ENCODE assay signal across 21 cellular contexts in the genomic region with DNA sequence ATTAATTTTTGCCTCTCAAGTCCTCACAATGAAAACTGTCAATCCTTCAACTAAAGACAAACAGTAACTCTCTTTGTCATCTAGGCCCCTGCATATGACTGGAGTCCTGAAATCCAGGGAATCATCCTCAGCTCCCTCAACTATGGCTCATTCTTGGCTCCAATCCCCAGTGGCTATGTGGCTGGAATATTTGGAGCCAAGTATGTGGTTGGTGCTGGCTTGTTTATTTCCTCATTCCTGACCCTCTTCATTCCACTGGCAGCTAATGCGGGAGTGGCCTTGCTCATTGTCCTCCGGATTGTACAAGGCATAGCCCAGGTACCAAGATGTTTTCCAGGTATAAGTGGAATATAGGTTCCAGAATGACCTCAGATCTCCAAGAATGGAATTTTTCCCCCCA. TPM values are rescaled to one million over a fixed set of nuclear protein-coding genes. Genes with fewer than 3 reads are reported as not detected.
DNase-seq lines count a peak whose midpoint lies in the region; ATAC-seq, FAIRE-seq and TF ChIP-seq lines count a peak whose summit lies in the region.
"Had no signal": no experiment of that assay in that cellular context is flagged by ENCODE, and none has a peak within 500 bp of the region (broad histone marks: within the 10 kb centered on the region; RNA-seq: fewer than 3 reads in every experiment).

No MANE protein-coding gene starts in this region.

- no peak overlapping the region for H3K4me3 ChIP-seq in PC-9
- H3K4me3 ChIP-seq in upper lobe of right lung = no peak overlapping the region
- H3K4me3 ChIP-seq: transverse colon had no signal

- TF ChIP-seq CTCF in PC-9 (conservative IDR thresholded peaks at IDR 0.05) (no peak), upper lobe of right lung (IDR thresholded peaks at IDR 0.05) (no peak), D721Med (IDR thresholded peaks at IDR 0.05; ENCODE audit: insufficient read depth, missing control alignments) (no peak)

- H3K4me1 ChIP-seq in PC-9 (replicated peaks; ENCODE audit: insufficient read depth) (peaks cover 6% of the 10 kb centered on the region), upper lobe of right lung (no peaks in the 10 kb centered on the region)
- H3K4me1 ChIP-seq: transverse colon had no signal

- H3K27ac ChIP-seq in PC-9 = no peak overlapping the region
- no peak overlapping the region for H3K27ac ChIP-seq in upper lobe of right lung
- H3K27ac ChIP-seq: transverse colon, WERI-Rb-1 had no signal

- DNase-seq in NCI-H2196 (lab: John Stamatoyannopoulos, UW; ENCODE audit: unreplicated experiment) = peak; percentile 9
- no peak for DNase-seq in NCI-H2196 treated with DMSO at 0.1 percent for 48 hours (lab: John Stamatoyannopoulos, UW; ENCODE audit: unreplicated experiment)
- peak; percentile 69 to 76 for DNase-seq in PC-9
- DNase-seq in glomerular visceral epithelial cell (ENCODE audit: extremely low spot score) = peak; percentile 49
- no peak for DNase-seq in upper lobe of right lung
- no peak for DNase-seq in activated effector memory CD4-positive, alpha-beta T cell treated with anti-CD3 and anti-CD28 coated beads, Interleukin-2, amount 50 U/mL, for 16 hours
- DNase-seq in D721Med (ENCODE audit: insufficient read length, low spot score) = no peak
- no peak for DNase-seq in DMS53 treated with DMSO at 0.1 percent for 48 hours (lab: John Stamatoyannopoulos, UW; ENCODE audit: unreplicated experiment)
- DNase-seq: 8988T; activated CD4-positive, alpha-beta memory T cell treated with anti-CD3 and anti-CD28 coated beads for 36 hours; activated naive CD8-positive, alpha-beta T cell treated with anti-CD3 and anti-CD28 coated beads, Interleukin-2, amount 50 U/mL, for 24 hours; activated T-cell treated with anti-CD3 and anti-CD28 coated beads, Interleukin-2, amount 50 U/mL, for 24 hours; left cardiac atrium; NCI-H187 treated with DMSO at 0.1 percent for 48 hours; NCI-H526; stimulated activated naive CD4-positive, alpha-beta T cell treated with Interleukin-2 at 50 U/mL for 16 hours; transverse colon; WERI-Rb-1 had no signal

- intact Hi-C loops in PC-9 (cut with micrococcal nuclease; ENCODE audit: unreplicated experiment) (loop anchor here (5.0 kb wide), 1 partner anchor 112 kb away; no protein-coding TSS in a partner anchor), upper lobe of right lung (cut with DNase I) (no loop called here)

- H3K9me3 ChIP-seq in PC-9 (ENCODE audit: insufficient read depth, low read depth) (no peaks in the 10 kb centered on the region), upper lobe of right lung (no peaks in the 10 kb centered on the region)
- H3K9me3 ChIP-seq: transverse colon had no signal

- CTCF ChIA-PET in PC-9 (lab: Charles Lee) = interaction anchor here (0.6 kb wide), 1 partner anchor 50 kb away, joined by 6 read pairs; no protein-coding TSS in a partner anchor

- FAIRE-seq in D721Med (lab: Jason Lieb, UNC) = no peak

- H3K79me2 ChIP-seq in PC-9 (ENCODE audit: low read depth) = no peaks in the 10 kb centered on the region

- no peak overlapping the region for H2AFZ ChIP-seq in PC-9

- peak; percentile 85 for ATAC-seq in upper lobe of right lung
- ATAC-seq: activated naive CD8-positive, alpha-beta T cell treated with anti-CD3 and anti-CD28 coated beads, Interleukin-2, amount 50 U/mL, for 24 hours; left cardiac atrium had no signal

- POLR2A ChIA-PET in PC-9 (lab: Charles Lee; ENCODE audit: unreplicated experiment) = interaction anchor here (0.6 kb wide), 1 partner anchor 499 kb away, joined by 4 read pairs; no protein-coding TSS in a partner anchor

- no peak overlapping the region for H3K4me2 ChIP-seq in PC-9

- no peaks in the 10 kb centered on the region for H3F3A ChIP-seq in PC-9 (ENCODE audit: insufficient read depth, low read depth)

- H4K20me1 ChIP-seq in PC-9 (ENCODE audit: insufficient read depth) = no peaks in the 10 kb centered on the region

- BruUV-seq in PC-9 (replicated peaks; lab: Mats Ljungman, UMichigan) = no TSS peak

- H3K36me3 ChIP-seq in PC-9 (ENCODE audit: low read depth) (no peaks in the 10 kb centered on the region), upper lobe of right lung (no peaks in the 10 kb centered on the region)
- H3K36me3 ChIP-seq: transverse colon, WERI-Rb-1 had no signal

- H3K27me3 ChIP-seq in PC-9 (ENCODE audit: insufficient read depth, low read depth) = no peaks in the 10 kb centered on the region
- no peaks in the 10 kb centered on the region for H3K27me3 ChIP-seq in upper lobe of right lung
- H3K27me3 ChIP-seq: transverse colon had no signal

- no peaks in the 10 kb centered on the region for H3K9me2 ChIP-seq in PC-9 (ENCODE audit: insufficient read depth)

RNA-seq across cellular contexts. Expression of a gene that starts 15.4 kb away (rescaled TPM):
- 0.13 TPM in 1 of 2 replicates, not detected in the other for total RNA-seq in PC-9 (2021)
- total RNA-seq in upper lobe of right lung = not detected
- total RNA-seq: activated CD4-positive, alpha-beta memory T cell treated with anti-CD3 and anti-CD28 coated beads for 36 hours; cardiac septum; fibroblast of lung; left cardiac atrium; posterior vena cava had no signal

Comparison
In these comparisons a context has a peak if more than half of its experiments do, and no peak if none do; other contexts are left out.
1. DNase-seq: peak in NCI-H2196 (single experiment), PC-9 (2 of 2) and glomerular visceral epithelial cell (single experiment); none in NCI-H2196 treated with DMSO at 0.1 percent for 48 hours (single experiment), upper lobe of right lung (single experiment), activated effector memory CD4-positive, alpha-beta T cell treated with anti-CD3 and anti-CD28 coated beads, Interleukin-2, amount 50 U/mL, for 16 hours (single experiment), D721Med (single experiment) and DMS53 treated with DMSO at 0.1 percent for 48 hours (single experiment).